In the genomic region with DNA sequence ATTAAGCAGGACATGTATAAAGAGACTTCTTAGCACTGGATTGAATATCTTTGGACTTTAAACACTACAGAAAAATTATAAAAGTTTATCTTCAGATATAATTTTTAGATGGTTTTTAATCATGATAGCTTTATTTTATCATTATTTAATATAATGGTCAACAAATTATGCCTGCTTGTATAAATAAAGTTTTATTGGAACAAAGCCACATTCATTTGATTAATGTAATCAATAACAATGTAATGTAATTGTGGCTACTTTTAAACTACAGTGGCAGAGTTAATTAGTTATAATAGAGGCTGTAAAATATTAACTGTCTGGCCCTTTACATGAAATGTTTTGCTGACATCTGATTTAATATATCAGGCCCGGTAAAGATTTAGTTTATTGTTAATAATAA, we compare ENCODE assay signal across 25 cellular contexts.
DNase-seq lines count a peak whose midpoint lies in the region; ATAC-seq, FAIRE-seq and TF ChIP-seq lines count a peak whose summit lies in the region.
"Had no signal": no experiment of that assay in that cellular context is flagged by ENCODE, and none has a peak within 500 bp of the region (broad histone marks: within the 10 kb centered on the region; RNA-seq: fewer than 3 reads in every experiment).

No MANE protein-coding gene starts in this region.

- TF ChIP-seq RAD21 in GM12878 (IDR thresholded peaks at IDR 0.05; ENCODE audit: insufficient read depth, low read depth, low read length) = no peak

- H3K9ac ChIP-seq in GM12878 (ENCODE audit: control insufficient read depth, insufficient read depth, low read length) = no peak overlapping the region
- H3K9ac ChIP-seq: BLaER1 treated with 17β-estradiol and CSF1 and Interleukin-3, amounts not matched to agents 10 nM and 100 nM had no signal

- H2AFZ ChIP-seq in GM12878 (ENCODE audit: control insufficient read depth, low read depth, low read length) = no peak overlapping the region

- CTCF ChIA-PET in GM12878 (lab: Yijun Ruan, JAX) = interaction anchor here (1.2 to 5.5 kb wide), 10 partner anchors 12 to 147 kb away, joined by 3 to 47 read pairs (median 10); a partner anchor contains a TSS

- H3K9me3 ChIP-seq in GM12878 (replicated peaks; ENCODE audit: control insufficient read depth, insufficient read depth, low read length) (no peaks in the 10 kb centered on the region; the same call in 2 of the 3 replicates), psoas muscle (no peaks in the 10 kb centered on the region), small intestine (ENCODE audit: control insufficient read depth, low read depth) (no peaks in the 10 kb centered on the region)

- intact Hi-C loops in GM12878 (cut with micrococcal nuclease; ENCODE audit: unreplicated experiment) (no loop called here), psoas muscle (cut with DNase I) (no loop called here)

- SMC1A ChIA-PET in GM12878 (lab: Charles Lee; ENCODE audit: uncharacterized antibody, unreplicated experiment) = interaction anchor here (0.7 to 4.4 kb wide), 21 partner anchors 12 to 147 kb away, joined by 3 to 39 read pairs (median 12); a partner anchor contains a TSS

- RAD21 ChIA-PET in GM12878 (lab: Charles Lee; ENCODE audit: unreplicated experiment) = interaction anchor here (1.2 to 4.2 kb wide), 9 partner anchors 7 to 147 kb away, joined by 3 to 38 read pairs (median 9); a partner anchor contains a TSS

- no peak for ATAC-seq in GM12878
- no peak for ATAC-seq in psoas muscle
- ATAC-seq: A549; CD8-positive, alpha-beta T cell had no signal

- H3K4me3 ChIP-seq in GM12878 = no peak overlapping the region
- no peak overlapping the region for H3K4me3 ChIP-seq in psoas muscle
- no peak overlapping the region for H3K4me3 ChIP-seq in small intestine (ENCODE audit: low read depth in 1 of 2, low read length in 2 of 2)
- H3K4me3 ChIP-seq: A549; BLaER1 treated with 17β-estradiol and CSF1 and Interleukin-3, amounts not matched to agents 10 nM and 100 nM had no signal

- TF ChIP-seq POLR2A in GM12878 (IDR thresholded peaks at IDR 0.05; ENCODE audit: low read depth, low read length) = no peak

- POLR2A ChIA-PET in GM12878 (lab: Charles Lee) = interaction anchor here (1.2 to 2.5 kb wide), 3 partner anchors 7 to 71 kb away, joined by 5 to 16 read pairs (median 5); a partner anchor contains a TSS

- H3K4me2 ChIP-seq in GM12878 (ENCODE audit: control insufficient read depth, insufficient read depth) = no peak overlapping the region
- H3K4me2 ChIP-seq: A549; BLaER1 treated with 17β-estradiol and CSF1 and Interleukin-3, amounts not matched to agents 10 nM and 100 nM had no signal

- FAIRE-seq in GM12878 (lab: Jason Lieb, UNC) = no peak
- peak; percentile 44 for FAIRE-seq in small intestine (lab: Jason Lieb, UNC)
- FAIRE-seq: A549, D721Med, GM12891, GM19239 had no signal

- H3K36me3 ChIP-seq in GM12878 (ENCODE audit: control insufficient read depth in 2 of 2, insufficient read depth in 2 of 2, low read length in 1 of 2) (peaks cover 0 to 3% of the 10 kb centered on the region in 2 experiments; a peak in 3 of 4 replicates), psoas muscle (ENCODE audit: insufficient read depth in 1 of 2, low read depth in 1 of 2) (no peaks in the 10 kb centered on the region), small intestine (ENCODE audit: control insufficient read depth in 2 of 2, insufficient read depth in 2 of 2, low read length in 2 of 2) (no peaks in the 10 kb centered on the region)

- peaks cover 21% of the 10 kb centered on the region for H3K79me2 ChIP-seq in GM12878 (ENCODE audit: control insufficient read depth, insufficient read depth, low read length)

- peaks cover 14% of the 10 kb centered on the region for H3K4me1 ChIP-seq in GM12878 (ENCODE audit: control insufficient read depth, insufficient read depth, low read length)
- peaks cover 44% of the 10 kb centered on the region for H3K4me1 ChIP-seq in psoas muscle
- H3K4me1 ChIP-seq in small intestine (ENCODE audit: control insufficient read depth in 2 of 2, insufficient read depth in 1 of 2, low read depth in 1 of 2, low read length in 1 of 2) = peaks cover 0 to 3% of the 10 kb centered on the region in 2 donors

- DNase-seq in GM12878 (ENCODE audit: low read depth, low spot score) (no peak), psoas muscle (no peak), small intestine (peak; percentile 26), LoVo (ENCODE audit: low spot score) (no peak), NCI-H226 (no peak)
- no peak for DNase-seq in NK-92 treated with Interleukin-12 subunit alpha and Interleukin-12 subunit beta, amount 100 ng/mL, for 24 hours (lab: John Stamatoyannopoulos, UW)
- DNase-seq: 8988T; AML-193; Caco-2; Calu3; CD4-positive, alpha-beta T cell; CD8-positive, alpha-beta T cell; DMS 273 treated with DMSO at 0.1 percent for 48 hours; DMS153; DMS53; DMS79; DND-41; EL; GDM1 had no signal

- in situ Hi-C loops in GM12878 (cut with MboI) = no loop called here

- 96% methylated on average over 1 of the region's 1 CpG for WGBS in GM12878 (ENCODE audit: insufficient coverage, insufficient replicate concordance, low lambda C conversion rate, missing lambda C conversion rate)
- 94 to 96% (median 95%) methylated on average over 1 of the region's 1 CpG for WGBS in psoas muscle, 3 donors
- 2 to 54% (median 41%) methylated on average over 1 of the region's 1 CpG for WGBS in small intestine, 3 donors

- no TSS peak for BruUV-seq in GM12878 (replicated peaks; lab: Mats Ljungman, UMichigan)

- H3K27me3 ChIP-seq in GM12878 (replicated peaks in 1 of 2; ENCODE audit: control insufficient read depth in 2 of 2, insufficient read depth in 2 of 2, low read length in 1 of 2) (no peaks in the 10 kb centered on the region), psoas muscle (ENCODE audit: insufficient read depth in 3 of 3, low read length in 2 of 3) (no peaks in the 10 kb centered on the region), small intestine (ENCODE audit: control insufficient read depth in 2 of 2, insufficient read depth in 2 of 2, low read length in 2 of 2) (no peaks in the 10 kb centered on the region)
- H3K27me3 ChIP-seq: BLaER1 treated with 17β-estradiol and CSF1 and Interleukin-3, amounts not matched to agents 10 nM and 100 nM had no signal

- H3K27ac ChIP-seq in GM12878 (ENCODE audit: control insufficient read depth, insufficient read depth) (no peak overlapping the region), psoas muscle (peak overlapping the region; percentile 85), small intestine (ENCODE audit: low read depth in 1 of 2, low read length in 1 of 2) (no peak overlapping the region)
- H3K27ac ChIP-seq: A549; BLaER1 treated with 17β-estradiol and CSF1 and Interleukin-3, amounts not matched to agents 10 nM and 100 nM; C4-2B had no signal

- no peak for TF ChIP-seq EP300 in GM12878 (IDR thresholded peaks at IDR 0.05; ENCODE audit: borderline replicate concordance in 1 of 2, control insufficient read depth in 1 of 2, low read depth in 2 of 2, low read length in 2 of 2)

- TF ChIP-seq CTCF in GM12878 (IDR thresholded peaks at IDR 0.05 in 2 of 3, conservative IDR thresholded peaks at IDR 0.05 in 1 of 3; ENCODE audit: control insufficient read depth in 2 of 3, extremely low read depth in 1 of 3, insufficient read depth in 1 of 3, low read depth in 3 of 3, low read length in 3 of 3) = no peak
- no peak for TF ChIP-seq CTCF in psoas muscle (IDR thresholded peaks at IDR 0.05)

- H4K20me1 ChIP-seq in GM12878 (ENCODE audit: control insufficient read depth, insufficient read depth) = no peaks in the 10 kb centered on the region; the same call in 1 of the 2 replicates

TF ChIP-seq in GM12878, 131 proteins besides CTCF, POLR2A, EP300 and RAD21:
- TF ChIP-seq, protein P1, sequence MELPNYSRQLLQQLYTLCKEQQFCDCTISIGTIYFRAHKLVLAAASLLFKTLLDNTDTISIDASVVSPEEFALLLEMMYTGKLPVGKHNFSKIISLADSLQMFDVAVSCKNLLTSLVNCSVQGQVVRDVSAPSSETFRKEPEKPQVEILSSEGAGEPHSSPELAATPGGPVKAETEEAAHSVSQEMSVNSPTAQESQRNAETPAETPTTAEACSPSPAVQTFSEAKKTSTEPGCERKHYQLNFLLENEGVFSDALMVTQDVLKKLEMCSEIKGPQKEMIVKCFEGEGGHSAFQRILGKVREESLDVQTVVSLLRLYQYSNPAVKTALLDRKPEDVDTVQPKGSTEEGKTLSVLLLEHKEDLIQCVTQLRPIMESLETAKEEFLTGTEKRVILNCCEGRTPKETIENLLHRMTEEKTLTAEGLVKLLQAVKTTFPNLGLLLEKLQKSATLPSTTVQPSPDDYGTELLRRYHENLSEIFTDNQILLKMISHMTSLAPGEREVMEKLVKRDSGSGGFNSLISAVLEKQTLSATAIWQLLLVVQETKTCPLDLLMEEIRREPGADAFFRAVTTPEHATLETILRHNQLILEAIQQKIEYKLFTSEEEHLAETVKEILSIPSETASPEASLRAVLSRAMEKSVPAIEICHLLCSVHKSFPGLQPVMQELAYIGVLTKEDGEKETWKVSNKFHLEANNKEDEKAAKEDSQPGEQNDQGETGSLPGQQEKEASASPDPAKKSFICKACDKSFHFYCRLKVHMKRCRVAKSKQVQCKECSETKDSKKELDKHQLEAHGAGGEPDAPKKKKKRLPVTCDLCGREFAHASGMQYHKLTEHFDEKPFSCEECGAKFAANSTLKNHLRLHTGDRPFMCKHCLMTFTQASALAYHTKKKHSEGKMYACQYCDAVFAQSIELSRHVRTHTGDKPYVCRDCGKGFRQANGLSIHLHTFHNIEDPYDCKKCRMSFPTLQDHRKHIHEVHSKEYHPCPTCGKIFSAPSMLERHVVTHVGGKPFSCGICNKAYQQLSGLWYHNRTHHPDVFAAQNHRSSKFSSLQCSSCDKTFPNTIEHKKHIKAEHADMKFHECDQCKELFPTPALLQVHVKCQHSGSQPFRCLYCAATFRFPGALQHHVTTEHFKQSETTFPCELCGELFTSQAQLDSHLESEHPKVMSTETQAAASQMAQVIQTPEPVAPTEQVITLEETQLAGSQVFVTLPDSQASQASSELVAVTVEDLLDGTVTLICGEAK (IDR thresholded peaks at IDR 0.05; ENCODE audit: borderline replicate concordance) = peak; percentile 80
- no peak for TF ChIP-seq ZSCAN29 (IDR thresholded peaks at IDR 0.05)
